17 cellular contexts compared by ENCODE assay signal in the genomic region with DNA sequence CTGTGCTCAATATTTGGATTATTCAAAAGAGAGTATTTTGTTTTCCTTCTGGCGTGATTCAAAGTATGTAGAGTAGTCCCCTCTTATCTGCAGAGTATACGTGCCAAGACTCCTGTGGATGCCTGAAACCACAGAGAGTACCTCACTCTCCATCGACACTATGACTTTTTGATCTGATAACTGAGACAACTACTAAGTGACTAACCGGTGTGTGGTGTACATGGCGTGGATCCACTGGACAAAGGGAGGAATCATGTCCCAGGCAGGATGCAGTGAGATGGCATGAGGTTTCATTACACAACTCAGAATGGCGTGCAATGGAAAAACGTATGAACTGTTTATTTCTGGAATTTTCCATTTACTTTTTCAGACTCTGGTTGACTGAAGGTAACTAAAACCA.
DNase-seq lines count a peak whose midpoint lies in the region; FAIRE-seq and TF ChIP-seq lines count a peak whose summit lies in the region.
"Had no signal": no experiment of that assay in that cellular context is flagged by ENCODE, and none has a peak within 500 bp of the region (broad histone marks: within the 10 kb centered on the region; RNA-seq: fewer than 3 reads in every experiment).

No MANE protein-coding gene starts in this region.

- H3K27me3 ChIP-seq in BJ (ENCODE audit: control insufficient read depth, insufficient read depth, low read length), result no peaks in the 10 kb centered on the region
- H3K27me3 ChIP-seq in astrocyte (ENCODE audit: insufficient read depth, low read length), result no peaks in the 10 kb centered on the region
- no peaks in the 10 kb centered on the region for H3K27me3 ChIP-seq in mesenchymal stem cell (ENCODE audit: control insufficient read depth in 1 of 2, insufficient read depth in 1 of 2, low read length in 2 of 2)
- H3K27me3 ChIP-seq: uterus had no signal

- no peak overlapping the region for H3K27ac Mint-ChIP-seq in astrocyte (ENCODE audit: unreplicated experiment)
- H3K27ac Mint-ChIP-seq: activated naive CD4-positive, alpha-beta T cell treated with anti-CD3 and anti-CD28 coated beads, Interleukin-2, amount 50 U/mL, for 24 hours; CD4-positive, alpha-beta T cell; immature natural killer cell; stimulated activated naive B cell treated with anti-CD40 and anti-IgM and Interleukin-4, amounts not matched to agents 10 μg/mL and 1 μg/mL and 100 μg/mL, for 72 hours had no signal

- no peak overlapping the region for H3K4ac ChIP-seq in mesenchymal stem cell (ENCODE audit: low read depth in 1 of 2, low read length in 2 of 2)

- 79% methylated on average over 7 of the region's 7 CpGs for WGBS in mesenchymal stem cell

- H2AFZ ChIP-seq in astrocyte (ENCODE audit: low read depth, low read length) (no peak overlapping the region), mesenchymal stem cell (ENCODE audit: low read depth, low read length) (no peak overlapping the region)

- H2AK5ac ChIP-seq in mesenchymal stem cell (ENCODE audit: low read length, severe bottlenecking), result no peak overlapping the region

- no peak overlapping the region for H3K18ac ChIP-seq in mesenchymal stem cell (ENCODE audit: low read depth in 1 of 2, low read length in 2 of 2)

- no peak overlapping the region for H2BK12ac ChIP-seq in mesenchymal stem cell (ENCODE audit: low read length in 2 of 2)

- peak; percentile 92 for FAIRE-seq in astrocyte (lab: Jason Lieb, UNC)
- FAIRE-seq: HTR-8/SVneo had no signal

- no peak overlapping the region for H4K91ac ChIP-seq in mesenchymal stem cell (ENCODE audit: low read length)

- H3K14ac ChIP-seq in mesenchymal stem cell (ENCODE audit: low read length in 2 of 2), result peak overlapping the region in 1 of 2 experiments; percentile 55

- no peaks in the 10 kb centered on the region for H3K4me1 Mint-ChIP-seq in astrocyte (ENCODE audit: low read depth, unreplicated experiment)
- H3K4me1 Mint-ChIP-seq: immature natural killer cell had no signal

- H4K8ac ChIP-seq in mesenchymal stem cell (ENCODE audit: low read length), result no peak overlapping the region

- H3K4me1 ChIP-seq in astrocyte (ENCODE audit: insufficient read depth, low read length), result peaks cover 14% of the 10 kb centered on the region
- no peaks in the 10 kb centered on the region for H3K4me1 ChIP-seq in mesenchymal stem cell (ENCODE audit: control insufficient read depth, insufficient read depth, low read depth, low read length)
- H3K4me1 ChIP-seq: uterus had no signal

- H3K36me3 ChIP-seq in BJ (ENCODE audit: control insufficient read depth, insufficient read depth, low read length) (no peaks in the 10 kb centered on the region), astrocyte (ENCODE audit: insufficient read depth, low read length) (no peaks in the 10 kb centered on the region), mesenchymal stem cell (ENCODE audit: control insufficient read depth in 1 of 2, insufficient read depth in 2 of 2, low read depth in 1 of 2, low read length in 2 of 2) (no peaks in the 10 kb centered on the region)
- H3K36me3 ChIP-seq: uterus had no signal

- H3K4me3 ChIP-seq in BJ (ENCODE audit: low read depth, low read length) (no peak overlapping the region), astrocyte (ENCODE audit: insufficient read depth, low read depth, low read length) (no peak overlapping the region), mesenchymal stem cell (ENCODE audit: insufficient read depth in 1 of 2, low read depth in 1 of 2, low read length in 2 of 2) (no peak overlapping the region)
- H3K4me3 ChIP-seq: uterus had no signal

- no peaks in the 10 kb centered on the region for H3K9me3 ChIP-seq in astrocyte (ENCODE audit: insufficient read depth, low read depth, low read length)
- H3K9me3 ChIP-seq in mesenchymal stem cell (ENCODE audit: control insufficient read depth, low read length), result no peaks in the 10 kb centered on the region
- H3K9me3 ChIP-seq: uterus had no signal

- H4K20me1 ChIP-seq in astrocyte (ENCODE audit: insufficient read depth, low read length), result no peaks in the 10 kb centered on the region

- no peaks in the 10 kb centered on the region for H3K79me2 ChIP-seq in astrocyte (ENCODE audit: insufficient read depth, low read length)

- TF ChIP-seq CTCF in BJ (IDR thresholded peaks at IDR 0.05; ENCODE audit: insufficient read depth, low read depth, low read length) (no peak), astrocyte (IDR thresholded peaks at IDR 0.05; ENCODE audit: insufficient read depth, low read depth, low read length) (no peak)

- no peak overlapping the region for H2BK5ac ChIP-seq in mesenchymal stem cell (ENCODE audit: low read depth, low read length, poor library complexity, severe bottlenecking)

- H3K23ac ChIP-seq in mesenchymal stem cell (ENCODE audit: low read length in 2 of 2), result peak overlapping the region in 1 of 2 experiments; percentile 17

- peaks cover 1% of the 10 kb centered on the region for H3K9me3 Mint-ChIP-seq in astrocyte (ENCODE audit: unreplicated experiment)
- H3K9me3 Mint-ChIP-seq: activated naive CD4-positive, alpha-beta T cell treated with anti-CD3 and anti-CD28 coated beads, Interleukin-2, amount 50 U/mL, for 24 hours; CD4-positive, alpha-beta T cell; immature natural killer cell had no signal

- POLR2A ChIA-PET in BJ (lab: Charles Lee), result no interaction called here

- H2BK120ac ChIP-seq in mesenchymal stem cell (ENCODE audit: low read depth, low read length), result no peak overlapping the region

- H3K79me1 ChIP-seq in mesenchymal stem cell (replicated peaks; ENCODE audit: low read length, poor library complexity, severe bottlenecking), result no peaks in the 10 kb centered on the region

- no peaks in the 10 kb centered on the region for H3K27me3 Mint-ChIP-seq in astrocyte (ENCODE audit: low read depth, unreplicated experiment)
- H3K27me3 Mint-ChIP-seq: activated naive CD4-positive, alpha-beta T cell treated with anti-CD3 and anti-CD28 coated beads, Interleukin-2, amount 50 U/mL, for 24 hours; CD4-positive, alpha-beta T cell had no signal

- peak overlapping the region; percentile 41 for H3K4me2 ChIP-seq in astrocyte (ENCODE audit: low read length)
- no peak overlapping the region for H3K4me2 ChIP-seq in mesenchymal stem cell (ENCODE audit: low read length, poor library complexity, severe bottlenecking)

- peak overlapping the region; percentile 66 for H3K27ac ChIP-seq in astrocyte (ENCODE audit: low read depth, low read length)
- H3K27ac ChIP-seq in mesenchymal stem cell (ENCODE audit: low read length, poor library complexity, severe bottlenecking), result no peak overlapping the region
- H3K27ac ChIP-seq: uterus had no signal

- DNase-seq in BJ (ENCODE audit: low read depth) (peak; percentile 11), HS-5 (ENCODE audit: low read depth) (peak; percentile 2), astrocyte (ENCODE audit: low read depth) (peak; percentile 100), mesenchymal stem cell (peak; percentile 42), anterior cingulate cortex (lab: John Stamatoyannopoulos, UW) (no peak), NCI-H1105 treated with DMSO at 0.1 percent for 48 hours (lab: John Stamatoyannopoulos, UW) (no peak), NCI-H2081 treated with DMSO at 0.1 percent for 48 hours (lab: John Stamatoyannopoulos, UW) (no peak)
- DNase-seq: activated CD8-positive, alpha-beta memory T cell treated with anti-CD3 and anti-CD28 coated beads, Interleukin-2, amount 50 U/mL, for 4 hours; CD4-positive, alpha-beta T cell; immature natural killer cell; NCI-H2081; NCI-H69; occipital lobe; stimulated activated naive B cell treated with anti-CD40 and anti-IgM and Interleukin-4, amounts not matched to agents 10 μg/mL and 1 μg/mL and 100 μg/mL, for 72 hours; uterus had no signal

- peak overlapping the region; percentile 30 for H3K9ac ChIP-seq in astrocyte (ENCODE audit: low read length)
- H3K9ac ChIP-seq in mesenchymal stem cell (ENCODE audit: low read length), result no peak overlapping the region

- no peak overlapping the region for H3K4me3 Mint-ChIP-seq in astrocyte (ENCODE audit: unreplicated experiment)
- H3K4me3 Mint-ChIP-seq: activated naive CD4-positive, alpha-beta T cell treated with anti-CD3 and anti-CD28 coated beads, Interleukin-2, amount 50 U/mL, for 24 hours; CD4-positive, alpha-beta T cell; immature natural killer cell; stimulated activated naive B cell treated with anti-CD40 and anti-IgM and Interleukin-4, amounts not matched to agents 10 μg/mL and 1 μg/mL and 100 μg/mL, for 72 hours had no signal

- CTCF ChIA-PET in BJ (lab: Yijun Ruan, JAX), result no interaction called here

- no peak overlapping the region for H2BK15ac ChIP-seq in mesenchymal stem cell (ENCODE audit: low read depth, poor library complexity, severe bottlenecking)

- H3K36me3 Mint-ChIP-seq in astrocyte (ENCODE audit: low read depth, unreplicated experiment), result no peaks in the 10 kb centered on the region
- H3K36me3 Mint-ChIP-seq: immature natural killer cell had no signal

Comparison
In these comparisons a context has a peak if more than half of its experiments do, and no peak if none do; other contexts are left out.
1. DNase-seq: peak in BJ (single experiment), HS-5 (single experiment), astrocyte (single experiment) and mesenchymal stem cell (single experiment); none in anterior cingulate cortex (0 of 58), NCI-H1105 treated with DMSO at 0.1 percent for 48 hours (single experiment) and NCI-H2081 treated with DMSO at 0.1 percent for 48 hours (single experiment).